In the genomic region with DNA sequence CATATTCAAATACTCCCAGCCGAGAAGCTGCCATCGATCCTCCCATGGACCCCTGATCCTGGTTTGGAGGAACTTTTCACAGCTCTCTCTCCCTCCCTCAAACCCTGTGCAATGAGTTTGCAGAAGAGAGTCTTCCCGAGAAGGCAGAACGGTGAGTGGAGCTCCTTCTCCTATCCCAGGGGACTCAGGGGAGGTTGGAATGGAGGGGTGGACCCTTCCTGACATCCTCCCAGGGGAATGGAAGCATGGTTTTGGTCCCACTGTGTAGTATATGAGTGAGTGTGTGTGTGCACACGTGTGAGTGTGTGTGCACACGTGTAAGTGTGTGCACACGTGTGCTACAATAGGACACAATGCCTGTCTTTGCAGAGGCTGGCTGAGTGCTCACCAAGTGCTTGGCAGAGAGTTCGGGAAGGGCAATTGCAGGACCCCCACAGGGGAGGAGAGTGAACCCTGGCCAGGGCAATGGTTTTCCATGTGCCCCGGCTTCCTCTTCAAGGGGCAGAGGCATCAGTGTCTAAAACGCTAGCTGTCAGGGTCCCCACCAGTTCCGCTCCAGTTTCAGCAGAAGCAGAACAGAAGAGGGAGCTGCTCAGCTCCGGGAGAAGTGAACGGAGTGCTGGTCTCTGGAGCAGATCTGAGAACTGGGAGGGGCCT, we compare ENCODE assay signal across 10 cellular contexts. TPM values are rescaled to one million over a fixed set of nuclear protein-coding genes. Genes with fewer than 3 reads are reported as not detected.
DNase-seq lines count a peak whose midpoint lies in the region; ATAC-seq and TF ChIP-seq lines count a peak whose summit lies in the region.
"Had no signal": no experiment of that assay in that cellular context is flagged by ENCODE, and none has a peak within 500 bp of the region (broad histone marks: within the 10 kb centered on the region; RNA-seq: fewer than 3 reads in every experiment).

No MANE protein-coding gene starts in this region.

- H3K4me1 ChIP-seq in Peyer's patch (no peaks in the 10 kb centered on the region), esophagus squamous epithelium (peaks cover 0 to 8% (median 0%) of the 10 kb centered on the region in 3 donors), mucosa of descending colon (ENCODE audit: low read depth) (no peaks in the 10 kb centered on the region), transverse colon (peaks cover 0 to 9% (median 0%) of the 10 kb centered on the region in 4 donors)

- H3K27me3 ChIP-seq in Peyer's patch (no peaks in the 10 kb centered on the region), esophagus squamous epithelium (peaks cover 0 to 43% (median 0%) of the 10 kb centered on the region in 4 donors), transverse colon (no peaks in the 10 kb centered on the region)

- no peaks in the 10 kb centered on the region for H3K9me3 ChIP-seq in Peyer's patch
- H3K9me3 ChIP-seq in esophagus squamous epithelium: no peaks in the 10 kb centered on the region
- no peaks in the 10 kb centered on the region for H3K9me3 ChIP-seq in mucosa of descending colon
- H3K9me3 ChIP-seq in transverse colon: no peaks in the 10 kb centered on the region

- intact Hi-C loops in esophagus squamous epithelium (cut with DNase I) (no loop called here), mucosa of descending colon (cut with DNase I, micrococcal nuclease) (no loop called here), transverse colon (cut with DNase I; ENCODE audit: low total_unique reads) (no loop called here)

- no peak for TF ChIP-seq EP300 in transverse colon (IDR thresholded peaks at IDR 0.05; ENCODE audit: low read depth)

- TF ChIP-seq CTCF in Peyer's patch (IDR thresholded peaks at IDR 0.05): no peak
- no peak for TF ChIP-seq CTCF in esophagus squamous epithelium (IDR thresholded peaks at IDR 0.05)
- TF ChIP-seq CTCF in mucosa of descending colon (IDR thresholded peaks at IDR 0.05): no peak
- TF ChIP-seq CTCF in transverse colon (IDR thresholded peaks at IDR 0.05): no peak

- in situ Hi-C loops in transverse colon (cut with MboI; ENCODE audit: low pct_ligation_motif_present in 1 of 4, low pct_unique_long_range_greater_than_20kb in 1 of 4, low sequenced_read_pairs in 3 of 4): no loop called here

- no peaks in the 10 kb centered on the region for H3K4me1 Mint-ChIP-seq in stimulated activated effector memory CD8-positive, alpha-beta T cell treated with anti-CD3 and anti-CD28 coated beads, Interleukin-12 subunit alpha, Interleukin-12 subunit beta, amount 100 ng/mL, for 72 hours

- no peaks in the 10 kb centered on the region for H3K36me3 ChIP-seq in Peyer's patch
- H3K36me3 ChIP-seq in esophagus squamous epithelium: no peaks in the 10 kb centered on the region
- no peaks in the 10 kb centered on the region for H3K36me3 ChIP-seq in mucosa of descending colon (ENCODE audit: low read depth)
- H3K36me3 ChIP-seq in transverse colon: no peaks in the 10 kb centered on the region

- TF ChIP-seq POLR2A in Peyer's patch (IDR thresholded peaks at IDR 0.05) (no peak), esophagus squamous epithelium (IDR thresholded peaks at IDR 0.05) (no peak), transverse colon (IDR thresholded peaks at IDR 0.05) (no peak)

- H3K4me3 ChIP-seq in Peyer's patch (peak overlapping the region; percentile 9 to 31 (median 19)), esophagus squamous epithelium (peak overlapping the region in 3 of 4 donors; percentile 32 to 60 (median 36)), mucosa of descending colon (no peak overlapping the region), transverse colon (peak overlapping the region in 2 of 4 donors; percentile 13 to 35)

- no peaks in the 10 kb centered on the region for H3K36me3 Mint-ChIP-seq in stimulated activated effector memory CD8-positive, alpha-beta T cell treated with anti-CD3 and anti-CD28 coated beads, Interleukin-12 subunit alpha, Interleukin-12 subunit beta, amount 100 ng/mL, for 72 hours

- H3K4me3 Mint-ChIP-seq in stimulated activated effector memory CD8-positive, alpha-beta T cell treated with anti-CD3 and anti-CD28 coated beads, Interleukin-12 subunit alpha, Interleukin-12 subunit beta, amount 100 ng/mL, for 72 hours: no peak overlapping the region

- H3K27ac Mint-ChIP-seq in stimulated activated effector memory CD8-positive, alpha-beta T cell treated with anti-CD3 and anti-CD28 coated beads, Interleukin-12 subunit alpha, Interleukin-12 subunit beta, amount 100 ng/mL, for 72 hours: no peak overlapping the region

- WGBS in esophagus squamous epithelium, 2 donors: 30 to 47% methylated on average over 13 of the region's 13 CpGs
- WGBS in transverse colon (ENCODE audit: low coverage in 1 of 2), 2 donors: 37 to 41% methylated on average over 5 to 13 of the region's 13 CpGs

- ATAC-seq in mucosa of descending colon: peak; percentile 42
- ATAC-seq in stimulated activated effector memory CD8-positive, alpha-beta T cell treated with anti-CD3 and anti-CD28 coated beads, Interleukin-12 subunit alpha, Interleukin-12 subunit beta, amount 100 ng/mL, for 72 hours: no peak

- no peaks in the 10 kb centered on the region for H3K9me3 Mint-ChIP-seq in stimulated activated effector memory CD8-positive, alpha-beta T cell treated with anti-CD3 and anti-CD28 coated beads, Interleukin-12 subunit alpha, Interleukin-12 subunit beta, amount 100 ng/mL, for 72 hours

- DNase-seq in Peyer's patch: no peak
- no peak for DNase-seq in esophagus squamous epithelium (lab: John Stamatoyannopoulos, UW)
- no peak for DNase-seq in mucosa of descending colon
- DNase-seq in transverse colon: no peak
- no peak for DNase-seq in activated CD4-positive, alpha-beta T cell treated with anti-CD3 and anti-CD28 coated beads for 1 hour
- DNase-seq in activated CD4-positive, alpha-beta T cell treated with anti-CD3 and anti-CD28 coated beads for 4 hours: no peak
- no peak for DNase-seq in stimulated activated effector memory CD8-positive, alpha-beta T cell treated with anti-CD3 and anti-CD28 coated beads, Interleukin-12 subunit alpha, Interleukin-12 subunit beta, amount 100 ng/mL, for 72 hours (ENCODE audit: low spot score in 2 of 2)
- DNase-seq in NCI-H2227 treated with DMSO at 0.1 percent for 48 hours (lab: John Stamatoyannopoulos, UW): no peak
- DNase-seq: NCI-H1417 had no signal

- H3K27ac ChIP-seq in Peyer's patch (peak overlapping the region in 2 of 4 donors; percentile 31 to 40), esophagus squamous epithelium (peak overlapping the region; percentile 21 to 83 (median 56)), transverse colon (peak overlapping the region; percentile 34 to 61 (median 57))

RNA-seq across cellular contexts. Expression of a gene that starts 13.8 kb away (rescaled TPM):
- total RNA-seq in Peyer's patch (100 to 1,000 TPM in 1 of 4 donors, 10 to 100 TPM in 1, 1 to 10 TPM in 2; 6.3 to 115 (median 11.6) TPM), esophagus squamous epithelium (10 to 100 TPM in 1 of 4 donors, 1 to 10 TPM in 3; 2.3 to 20.0 (median 4.6) TPM), mucosa of descending colon (1 to 10 TPM; 6.2 to 9.5 (median 8.4) TPM), transverse colon (10 to 100 TPM in 3 of 4 donors, 1 to 10 TPM in 1; 5.2 to 40.0 (median 22.3) TPM)

RNA-seq across cellular contexts. Expression of a gene that starts 48.8 kb away (rescaled TPM):
- total RNA-seq in Peyer's patch (1 to 10 TPM in 1 of 4 donors, not detected in 3; 6.6 TPM), esophagus squamous epithelium (under 1 TPM in 2 of 4 donors, not detected in 2; 0.38 to 0.88 TPM), mucosa of descending colon (under 1 TPM in 1 of 3 donors, not detected in 2; 0.54 TPM), transverse colon (not detected)
- total RNA-seq: renal cortical epithelial cell had no signal
